Comparison of ENCODE assay signal across 1 cellular context in genomic region chr10:19815478-19816419, GRCh38.
TF ChIP-seq lines count a peak whose summit lies in the region.

No MANE protein-coding gene starts in this region.

TF ChIP-seq in SK-N-SH treated with all-trans-retinoic acid at 6 μM for 48 hours, 23 proteins besides CTCF, POLR2A, EP300 and RAD21 (continued from another document):
- TF ChIP-seq POU6F1 (CRISPR knock-in tag; IDR thresholded peaks at IDR 0.05; ENCODE audit: borderline replicate concordance, low read depth) (no peak), SNAI2 (CRISPR knock-in tag; IDR thresholded peaks at IDR 0.05) (no peak), ZNF8 (CRISPR knock-in tag; IDR thresholded peaks at IDR 0.05) (no peak), ARNTL (CRISPR knock-in tag; IDR thresholded peaks at IDR 0.05; ENCODE audit: borderline replicate concordance, low read depth) (no peak), TSHZ2 (CRISPR knock-in tag; IDR thresholded peaks at IDR 0.05) (no peak), ZFP30 (CRISPR knock-in tag; IDR thresholded peaks at IDR 0.05) (no peak)
